11 cellular contexts compared by ENCODE assay signal in genomic region chr7:98200364-98200763, GRCh38. TPM values are rescaled to one million over a fixed set of nuclear protein-coding genes. Genes with fewer than 3 reads are reported as not detected.
A peak's percentile ranks its signal among the peaks of the same experiment; 100 is the strongest.
DNase-seq lines count a peak whose midpoint lies in the region; ATAC-seq and TF ChIP-seq lines count a peak whose summit lies in the region.
"Had no signal": no experiment of that assay in that cellular context is flagged by ENCODE, and none has a peak within 500 bp of the region (broad histone marks: within the 10 kb centered on the region; RNA-seq: fewer than 3 reads in every experiment).

No MANE protein-coding gene starts in this region.

- H3K4me1 Mint-ChIP-seq in activated naive CD4-positive, alpha-beta T cell treated with anti-CD3 and anti-CD28 coated beads, Interleukin-2, amount 10 ng/mL, durations not matched to agents 7 days and 5 days = peaks cover 55% of the 10 kb centered on the region
- peaks cover 60% of the 10 kb centered on the region for H3K4me1 Mint-ChIP-seq in stimulated activated naive CD8-positive, alpha-beta T cell treated with anti-CD3 and anti-CD28 coated beads, Interleukin-15, Interleukin-2, amounts not matched to agents 100 ng/mL and 50 ng/mL, for 24 hours (ENCODE audit: low read depth)

- intact Hi-C loops in sigmoid colon (cut with DNase I) = no loop called here

- peak overlapping the region; percentile 49 for H3K27ac Mint-ChIP-seq in activated naive CD4-positive, alpha-beta T cell treated with anti-CD3 and anti-CD28 coated beads, Interleukin-2, amount 10 ng/mL, durations not matched to agents 7 days and 5 days
- peak overlapping the region; percentile 27 for H3K27ac Mint-ChIP-seq in stimulated activated naive CD8-positive, alpha-beta T cell treated with anti-CD3 and anti-CD28 coated beads, Interleukin-15, Interleukin-2, amounts not matched to agents 100 ng/mL and 50 ng/mL, for 24 hours

- peak; percentile 40 for ATAC-seq in HG02623 (IDR thresholded peaks at IDR 0.05; ENCODE audit: unreplicated experiment)
- ATAC-seq in HG03565 (IDR thresholded peaks at IDR 0.05; ENCODE audit: unreplicated experiment) = peak; percentile 35
- ATAC-seq: K562 had no signal

- H3K36me3 Mint-ChIP-seq in activated naive CD4-positive, alpha-beta T cell treated with anti-CD3 and anti-CD28 coated beads, Interleukin-2, amount 10 ng/mL, durations not matched to agents 7 days and 5 days = peaks cover 36% of the 10 kb centered on the region
- peaks cover 22% of the 10 kb centered on the region for H3K36me3 Mint-ChIP-seq in stimulated activated naive CD8-positive, alpha-beta T cell treated with anti-CD3 and anti-CD28 coated beads, Interleukin-15, Interleukin-2, amounts not matched to agents 100 ng/mL and 50 ng/mL, for 24 hours (ENCODE audit: low read depth)

- H3K9me3 Mint-ChIP-seq in activated naive CD4-positive, alpha-beta T cell treated with anti-CD3 and anti-CD28 coated beads, Interleukin-2, amount 10 ng/mL, durations not matched to agents 7 days and 5 days = peaks cover 3% of the 10 kb centered on the region
- no peaks in the 10 kb centered on the region for H3K9me3 Mint-ChIP-seq in stimulated activated naive CD8-positive, alpha-beta T cell treated with anti-CD3 and anti-CD28 coated beads, Interleukin-15, Interleukin-2, amounts not matched to agents 100 ng/mL and 50 ng/mL, for 24 hours

- no peak for TF ChIP-seq CTCF in sigmoid colon (IDR thresholded peaks at IDR 0.05)

- CTCF ChIA-PET in activated naive CD4-positive, alpha-beta T cell treated with anti-CD3 and anti-CD28 coated beads, Interleukin-2, amount 10 ng/mL, durations not matched to agents 7 days and 5 days (lab: Charles Lee) = no interaction called here

- TF ChIP-seq POLR2A in sigmoid colon (IDR thresholded peaks at IDR 0.05) = no peak

- no peaks in the 10 kb centered on the region for H3K27me3 ChIP-seq in sigmoid colon
- H3K27me3 ChIP-seq: right atrium auricular region had no signal

- no peaks in the 10 kb centered on the region for H3K27me3 Mint-ChIP-seq in activated naive CD4-positive, alpha-beta T cell treated with anti-CD3 and anti-CD28 coated beads, Interleukin-2, amount 10 ng/mL, durations not matched to agents 7 days and 5 days
- no peaks in the 10 kb centered on the region for H3K27me3 Mint-ChIP-seq in stimulated activated naive CD8-positive, alpha-beta T cell treated with anti-CD3 and anti-CD28 coated beads, Interleukin-15, Interleukin-2, amounts not matched to agents 100 ng/mL and 50 ng/mL, for 24 hours

- peaks cover 5 to 37% (median 18%) of the 10 kb centered on the region in 4 donors for H3K36me3 ChIP-seq in sigmoid colon

- H3K27ac ChIP-seq in sigmoid colon = no peak overlapping the region
- H3K27ac ChIP-seq: right atrium auricular region had no signal

- no peak for DNase-seq in activated naive CD4-positive, alpha-beta T cell treated with anti-CD3 and anti-CD28 coated beads, Interleukin-2, amount 10 ng/mL, durations not matched to agents 7 days and 5 days
- DNase-seq in activated naive CD4-positive, alpha-beta T cell treated with Interleukin-2 at 50 U/mL for 16 hours = no peak
- DNase-seq in NCI-H345 (lab: John Stamatoyannopoulos, UW) (no peak), NCI-H1105 (lab: John Stamatoyannopoulos, UW) (no peak), sigmoid colon (no peak)
- DNase-seq: NCI-H774 had no signal

- 63 to 88% methylated on average over 6 of the region's 6 CpGs for WGBS in sigmoid colon, 2 donors

- H3K9me3 ChIP-seq in sigmoid colon = no peaks in the 10 kb centered on the region
- H3K9me3 ChIP-seq: right atrium auricular region had no signal

- no peak for TF ChIP-seq EP300 in sigmoid colon (IDR thresholded peaks at IDR 0.05)

- no peak overlapping the region for H3K4me3 ChIP-seq in sigmoid colon
- H3K4me3 ChIP-seq: K562, right atrium auricular region had no signal

- no peaks in the 10 kb centered on the region for H3K4me1 ChIP-seq in sigmoid colon
- H3K4me1 ChIP-seq: right atrium auricular region had no signal

- no peak overlapping the region for H3K4me3 Mint-ChIP-seq in activated naive CD4-positive, alpha-beta T cell treated with anti-CD3 and anti-CD28 coated beads, Interleukin-2, amount 10 ng/mL, durations not matched to agents 7 days and 5 days
- peak overlapping the region; percentile 28 for H3K4me3 Mint-ChIP-seq in stimulated activated naive CD8-positive, alpha-beta T cell treated with anti-CD3 and anti-CD28 coated beads, Interleukin-15, Interleukin-2, amounts not matched to agents 100 ng/mL and 50 ng/mL, for 24 hours

RNA-seq across cellular contexts. Expression of gene BHLHA15, which starts 10.9 kb away (rescaled TPM):
- not detected for total RNA-seq in sigmoid colon
- 1 to 10 TPM in 2 of 3 donors, not detected in 1; 1.2 to 1.4 TPM for polyA plus RNA-seq in sigmoid colon

RNA-seq across cellular contexts. Expression of gene TECPR1, which starts 51.7 kb away (rescaled TPM):
- 10 to 100 TPM in 3 of 4 donors, 1 to 10 TPM in 1; 7.7 to 38.2 (median 18.2) TPM for total RNA-seq in sigmoid colon
- 10 to 100 TPM; 10.2 to 32.5 (median 12.6) TPM for polyA plus RNA-seq in sigmoid colon
